Comparison of ENCODE assay signal across 19 cellular contexts in genomic region chr3:182484682-182485081, GRCh38.
"Had no signal": no experiment of that assay in that cellular context is flagged by ENCODE, and none has a peak within 500 bp of the region (broad histone marks: within the 10 kb centered on the region; RNA-seq: fewer than 3 reads in every experiment).

No MANE protein-coding gene starts in this region.

- H3K27ac Mint-ChIP-seq: activated CD4-positive, alpha-beta memory T cell treated with anti-CD3 and anti-CD28 coated beads, Interleukin-2, amount 10 ng/mL, durations not matched to agents 7 days and 5 days; activated naive CD8-positive, alpha-beta T cell treated with anti-CD3 and anti-CD28 coated beads for 36 hours; dendritic cell treated with granulocyte-macrophage colony-stimulating factor and Interleukin-4, amounts not matched to agents 40 ng/mL and 50 ng/mL, for 4 days; effector memory CD8-positive, alpha-beta T cell; stimulated activated naive CD8-positive, alpha-beta T cell treated with anti-CD3 and anti-CD28 coated beads, Interleukin-15, amount 100 ng/mL, for 72 hours had no signal

- ATAC-seq: effector memory CD8-positive, alpha-beta T cell; pancreas; stimulated activated naive CD8-positive, alpha-beta T cell treated with anti-CD3 and anti-CD28 coated beads, Interleukin-15, amount 100 ng/mL, for 72 hours had no signal

- H2AFZ ChIP-seq: hepatocyte had no signal

- H3K4me1 Mint-ChIP-seq: activated CD4-positive, alpha-beta memory T cell treated with anti-CD3 and anti-CD28 coated beads, Interleukin-2, amount 10 ng/mL, durations not matched to agents 7 days and 5 days; activated naive CD8-positive, alpha-beta T cell treated with anti-CD3 and anti-CD28 coated beads for 36 hours; stimulated activated naive CD8-positive, alpha-beta T cell treated with anti-CD3 and anti-CD28 coated beads, Interleukin-15, amount 100 ng/mL, for 72 hours had no signal

- H3K4me1 ChIP-seq: pancreas, testis had no signal

- H3K79me2 ChIP-seq: hepatocyte had no signal

- H3K27ac ChIP-seq: hepatocyte, pancreas, testis had no signal

- H3K4me3 Mint-ChIP-seq: activated CD4-positive, alpha-beta memory T cell treated with anti-CD3 and anti-CD28 coated beads, Interleukin-2, amount 10 ng/mL, durations not matched to agents 7 days and 5 days; activated naive CD8-positive, alpha-beta T cell treated with anti-CD3 and anti-CD28 coated beads for 36 hours; dendritic cell treated with granulocyte-macrophage colony-stimulating factor and Interleukin-4, amounts not matched to agents 40 ng/mL and 50 ng/mL, for 4 days; effector memory CD8-positive, alpha-beta T cell; neural crest cell; stimulated activated naive CD8-positive, alpha-beta T cell treated with anti-CD3 and anti-CD28 coated beads, Interleukin-15, amount 100 ng/mL, for 72 hours had no signal

- H3K36me3 ChIP-seq: pancreas had no signal

- DNase-seq: activated CD4-positive, alpha-beta memory T cell treated with anti-CD3 and anti-CD28 coated beads, Interleukin-2, amount 10 ng/mL, durations not matched to agents 7 days and 5 days; activated CD4-positive, alpha-beta T cell treated with anti-CD3 and anti-CD28 coated beads for 1 hour; activated gamma-delta T cell; activated naive CD8-positive, alpha-beta T cell treated with anti-CD3 and anti-CD28 coated beads for 36 hours; activated T-cell treated with anti-CD3 and anti-CD28 coated beads, Interleukin-2, amount 50 U/mL, for 48 hours; cerebellar nuclear complex; effector memory CD8-positive, alpha-beta T cell; erythroblast; kidney; mesendoderm; pancreas; retina; stimulated activated CD4-positive, alpha-beta T cell treated with anti-CD3 and anti-CD28 coated beads, Interleukin-15, amount 100 ng/mL, for 24 hours; stimulated activated CD4-positive, alpha-beta T cell treated with anti-CD3 and anti-CD28 coated beads, Interleukin-4, amount 100 ng/mL, for 4 hours; stimulated activated naive CD8-positive, alpha-beta T cell treated with anti-CD3 and anti-CD28 coated beads, Interleukin-15, amount 100 ng/mL, for 72 hours; testis had no signal

- H3K27me3 Mint-ChIP-seq: activated CD4-positive, alpha-beta memory T cell treated with anti-CD3 and anti-CD28 coated beads, Interleukin-2, amount 10 ng/mL, durations not matched to agents 7 days and 5 days; activated naive CD8-positive, alpha-beta T cell treated with anti-CD3 and anti-CD28 coated beads for 36 hours; dendritic cell treated with granulocyte-macrophage colony-stimulating factor and Interleukin-4, amounts not matched to agents 40 ng/mL and 50 ng/mL, for 4 days; effector memory CD8-positive, alpha-beta T cell; stimulated activated naive CD8-positive, alpha-beta T cell treated with anti-CD3 and anti-CD28 coated beads, Interleukin-15, amount 100 ng/mL, for 72 hours had no signal

- H3K4me3 ChIP-seq: hepatocyte, pancreas, testis had no signal

- H3K36me3 Mint-ChIP-seq: activated naive CD8-positive, alpha-beta T cell treated with anti-CD3 and anti-CD28 coated beads for 36 hours had no signal

- H3K9me3 Mint-ChIP-seq: activated CD4-positive, alpha-beta memory T cell treated with anti-CD3 and anti-CD28 coated beads, Interleukin-2, amount 10 ng/mL, durations not matched to agents 7 days and 5 days; activated naive CD8-positive, alpha-beta T cell treated with anti-CD3 and anti-CD28 coated beads for 36 hours; dendritic cell treated with granulocyte-macrophage colony-stimulating factor and Interleukin-4, amounts not matched to agents 40 ng/mL and 50 ng/mL, for 4 days; stimulated activated naive CD8-positive, alpha-beta T cell treated with anti-CD3 and anti-CD28 coated beads, Interleukin-15, amount 100 ng/mL, for 72 hours had no signal

- H3K4me2 ChIP-seq: hepatocyte had no signal

- H3K27me3 ChIP-seq: hepatocyte, pancreas, testis had no signal

- FAIRE-seq: kidney had no signal

- H3K9me3 ChIP-seq: pancreas, testis had no signal
